1 cellular context compared by ENCODE assay signal in genomic region chr7:4769753-4770152, GRCh38.
TF ChIP-seq lines count a peak whose summit lies in the region.

No MANE protein-coding gene starts in this region.

TF ChIP-seq in HCT116, 20 proteins besides CTCF, POLR2A, EP300 and RAD21 (continued from another document):
- no peak for TF ChIP-seq REST (IDR thresholded peaks at IDR 0.05; ENCODE audit: low read depth)
TF ChIP-seq in HCT116: peak in this region for 0.
